ENCODE assay signal across 23 cellular contexts in the genomic region with DNA sequence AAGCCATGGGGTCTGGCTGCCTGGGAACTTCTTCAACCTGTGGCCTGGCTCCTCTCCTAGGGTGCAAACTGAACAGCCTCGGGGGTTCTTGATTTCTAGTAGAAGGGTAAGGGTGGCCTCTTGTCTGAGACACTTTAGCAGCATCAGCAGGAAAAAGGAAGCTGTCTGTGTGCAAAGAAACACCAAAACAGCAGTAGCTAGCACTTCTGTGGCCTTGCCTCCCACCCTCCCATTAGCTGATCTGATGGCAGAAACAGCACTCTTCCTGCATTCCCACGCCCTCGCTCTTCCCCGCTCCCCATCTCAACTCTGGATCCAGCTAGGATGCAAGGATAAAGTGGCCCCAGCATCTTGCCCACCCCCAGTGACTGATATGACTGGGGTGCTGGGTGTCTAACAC. TPM values are rescaled to one million over a fixed set of nuclear protein-coding genes. Genes with fewer than 3 reads are reported as not detected.
DNase-seq lines count a peak whose midpoint lies in the region; ATAC-seq and TF ChIP-seq lines count a peak whose summit lies in the region.
"Had no signal": no experiment of that assay in that cellular context is flagged by ENCODE, and none has a peak within 500 bp of the region (broad histone marks: within the 10 kb centered on the region; RNA-seq: fewer than 3 reads in every experiment).

No MANE protein-coding gene starts in this region.

- DNase-seq in Right ventricle myocardium superior, result no peak
- no peak for DNase-seq in left ventricle myocardium inferior
- DNase-seq in RWPE1 (ENCODE audit: low spot score), result no peak
- peak; percentile 26 for DNase-seq in globus pallidus (ENCODE audit: low spot score)
- DNase-seq in stomach, result no peak
- DNase-seq in activated CD8-positive, alpha-beta memory T cell treated with anti-CD3 and anti-CD28 coated beads, Interleukin-2, amount 50 U/mL, for 48 hours, result no peak
- DNase-seq: ACHN; activated CD4-positive, alpha-beta T cell treated with anti-CD3 and anti-CD28 coated beads, Interleukin-2, amount 10 ng/mL, durations not matched to agents 7 days and 5 days; activated naive CD4-positive, alpha-beta T cell treated with anti-CD3 and anti-CD28 coated beads, Interleukin-2, amount 50 U/mL, for 16 hours; dermis blood vessel endothelial cell; DND-41; NCI-H1930; NCI-H345; Peyer's patch; stimulated activated CD8-positive, alpha-beta memory T cell treated with anti-CD3 and anti-CD28 coated beads, Interleukin-4, amount 100 ng/mL, for 48 hours had no signal

- no peaks in the 10 kb centered on the region for H3K27me3 ChIP-seq in left ventricle myocardium inferior (ENCODE audit: low read depth)
- no peaks in the 10 kb centered on the region for H3K27me3 ChIP-seq in stomach
- H3K27me3 ChIP-seq: body of pancreas, Peyer's patch had no signal

- H3K27ac ChIP-seq in left ventricle myocardium inferior (replicated peaks), result no peak overlapping the region
- peak overlapping the region; percentile 93 for H3K27ac ChIP-seq in RWPE1
- H3K27ac ChIP-seq in stomach, result peak overlapping the region; percentile 13 to 74 (median 71)
- H3K27ac ChIP-seq: thoracic aorta had no signal

- WGBS in stomach, 5 donors, result 81 to 92% (median 83%) methylated on average over 4 of the region's 4 CpGs

- H3K36me3 ChIP-seq in left ventricle myocardium inferior (no peaks in the 10 kb centered on the region), stomach (peaks cover 0 to 49% (median 25%) of the 10 kb centered on the region in 4 donors)
- H3K36me3 ChIP-seq: Peyer's patch had no signal

- H3K9me3 ChIP-seq in left ventricle myocardium inferior (replicated peaks) (no peaks in the 10 kb centered on the region), stomach (no peaks in the 10 kb centered on the region)
- H3K9me3 ChIP-seq: body of pancreas, Peyer's patch, thoracic aorta had no signal

- TF ChIP-seq CTCF in left ventricle myocardium inferior (IDR thresholded peaks at IDR 0.05; ENCODE audit: borderline replicate concordance) (no peak), RWPE1 (conservative IDR thresholded peaks at IDR 0.05; ENCODE audit: low read depth) (no peak), stomach (IDR thresholded peaks at IDR 0.05) (no peak)

- H3K4me3 ChIP-seq in left ventricle myocardium inferior (no peak overlapping the region), stomach (no peak overlapping the region)
- H3K4me3 ChIP-seq: body of pancreas, Peyer's patch, smooth muscle cell, thoracic aorta had no signal

- H3K4me1 ChIP-seq in left ventricle myocardium inferior (peaks cover 18% of the 10 kb centered on the region), stomach (peaks cover 18 to 63% (median 30%) of the 10 kb centered on the region in 4 donors)

- no peak for TF ChIP-seq POLR2A in stomach (IDR thresholded peaks at IDR 0.05)

- CTCF ChIA-PET in RWPE1 (lab: Yijun Ruan, JAX), result no interaction called here

- intact Hi-C loops in Right ventricle myocardium superior (cut with DNase I) (no loop called here), left ventricle myocardium inferior (cut with micrococcal nuclease) (no loop called here), stomach (cut with DNase I; ENCODE audit: low total_unique reads) (no loop called here)

- ATAC-seq in Right ventricle myocardium superior (ENCODE audit: poor library complexity) (peak; percentile 46), HG03565 (IDR thresholded peaks at IDR 0.05; ENCODE audit: unreplicated experiment) (no peak), GM19351 (IDR thresholded peaks at IDR 0.05; ENCODE audit: unreplicated experiment) (no peak)
- ATAC-seq: body of pancreas had no signal

- TF ChIP-seq EP300 in stomach (IDR thresholded peaks at IDR 0.05), result no peak

- POLR2A ChIA-PET in RWPE1 (lab: Yijun Ruan, JAX; ENCODE audit: low non-redundant PET), result no interaction called here

RNA-seq across cellular contexts. Expression of a gene that starts 20.7 kb away (rescaled TPM):
- 11.6 TPM for total RNA-seq in Right ventricle myocardium superior
- total RNA-seq in left ventricle myocardium inferior, result 10.6 TPM
- 100 to 1,000 TPM in 1 of 5 donors, 10 to 100 TPM in 3, 1 to 10 TPM in 1; 1.2 to 102 (median 43.7) TPM for total RNA-seq in stomach
- polyA plus RNA-seq in stomach, result 10 to 100 TPM; 22.1 to 33.9 (median 22.4) TPM
- total RNA-seq: dermis blood vessel endothelial cell, lung microvascular endothelial cell had no signal

RNA-seq across cellular contexts. Expression of a gene that starts 43.7 kb away (rescaled TPM):
- total RNA-seq in Right ventricle myocardium superior (not detected), left ventricle myocardium inferior (not detected), stomach (not detected)
- under 1 TPM in 1 of 3 donors, not detected in 2; 0.37 TPM for polyA plus RNA-seq in stomach
- total RNA-seq: body of pancreas, dermis blood vessel endothelial cell, lung microvascular endothelial cell, myocyte, Peyer's patch, progenitor cell of endocrine pancreas, smooth muscle cell, thoracic aorta had no signal
- polyA plus RNA-seq: smooth muscle cell had no signal

RNA-seq across cellular contexts. Expression of a gene that starts 58.0 kb away (rescaled TPM):
- total RNA-seq in Right ventricle myocardium superior, result not detected
- total RNA-seq in left ventricle myocardium inferior, result not detected
- total RNA-seq in stomach, result not detected
- polyA plus RNA-seq in stomach, result not detected
- total RNA-seq: activated CD4-positive, alpha-beta T cell treated with anti-CD3 and anti-CD28 coated beads, Interleukin-2, amount 10 ng/mL, durations not matched to agents 7 days and 5 days; body of pancreas; dermis blood vessel endothelial cell; lung microvascular endothelial cell; myocyte; Peyer's patch; progenitor cell of endocrine pancreas; smooth muscle cell had no signal
- polyA plus RNA-seq: smooth muscle cell had no signal
